15 cellular contexts compared by ENCODE assay signal in genomic region chrX:107567370-107567769, GRCh38.
DNase-seq lines count a peak whose midpoint lies in the region; ATAC-seq and TF ChIP-seq lines count a peak whose summit lies in the region.
"Had no signal": no experiment of that assay in that cellular context is flagged by ENCODE, and none has a peak within 500 bp of the region (broad histone marks: within the 10 kb centered on the region; RNA-seq: fewer than 3 reads in every experiment).

No MANE protein-coding gene starts in this region.

- no peak overlapping the region for H3K9ac ChIP-seq in smooth muscle cell (ENCODE audit: low read depth)

- no peaks in the 10 kb centered on the region for H3K36me3 Mint-ChIP-seq in T-helper 17 cell (ENCODE audit: low read depth)
- H3K36me3 Mint-ChIP-seq in chondrocyte (ENCODE audit: low read depth): no peaks in the 10 kb centered on the region

- no peak for TF ChIP-seq CTCF in chondrocyte (IDR thresholded peaks at IDR 0.05)
- TF ChIP-seq CTCF in smooth muscle cell (IDR thresholded peaks at IDR 0.05; ENCODE audit: borderline replicate concordance, insufficient read depth, poor library complexity, severe bottlenecking): no peak

- H3K79me2 ChIP-seq in smooth muscle cell (ENCODE audit: low read depth): no peaks in the 10 kb centered on the region

- no peaks in the 10 kb centered on the region for H4K20me1 ChIP-seq in smooth muscle cell (ENCODE audit: low read depth)

- ATAC-seq in T-helper 17 cell (no peak), GM18870 (IDR thresholded peaks at IDR 0.05; ENCODE audit: unreplicated experiment) (no peak), HG02840 (IDR thresholded peaks at IDR 0.05; ENCODE audit: low FRiP score, unreplicated experiment) (no peak)

- H3K9me3 ChIP-seq in T-helper 17 cell (ENCODE audit: control insufficient read depth, low read length, poor library complexity, severe bottlenecking) (no peaks in the 10 kb centered on the region), smooth muscle cell (replicated peaks; ENCODE audit: low read depth) (no peaks in the 10 kb centered on the region)
- H3K9me3 ChIP-seq: SJCRH30 had no signal

- H3K4me1 ChIP-seq in smooth muscle cell (ENCODE audit: low read depth): peaks cover 13% of the 10 kb centered on the region
- H3K4me1 ChIP-seq: SJCRH30 had no signal

- H3K27ac Mint-ChIP-seq in T-helper 17 cell (peak overlapping the region; percentile 54), chondrocyte (ENCODE audit: unreplicated experiment) (peak overlapping the region; percentile 9)

- WGBS in smooth muscle cell (ENCODE audit: low lambda C conversion rate): 22% methylated on average over 2 of the region's 2 CpGs

- H3K27me3 ChIP-seq in smooth muscle cell (ENCODE audit: low read depth): no peaks in the 10 kb centered on the region
- H3K27me3 ChIP-seq: SJCRH30 had no signal

- no peak overlapping the region for H3K4me3 ChIP-seq in smooth muscle cell
- H3K4me3 ChIP-seq: SJCRH30 had no signal

- H3K27me3 Mint-ChIP-seq in T-helper 17 cell (peaks cover 21% of the 10 kb centered on the region), chondrocyte (ENCODE audit: low read depth) (no peaks in the 10 kb centered on the region)

- H3K4me3 Mint-ChIP-seq in T-helper 17 cell (no peak overlapping the region), chondrocyte (ENCODE audit: unreplicated experiment) (no peak overlapping the region)
- H3K4me3 Mint-ChIP-seq: CD8-positive, alpha-beta memory T cell had no signal

- H3K27ac ChIP-seq in smooth muscle cell (ENCODE audit: low read depth): no peak overlapping the region
- H3K27ac ChIP-seq: 22Rv1, SJCRH30 had no signal

- H3K4me1 Mint-ChIP-seq in T-helper 17 cell: peaks cover 2% of the 10 kb centered on the region
- peaks cover 42% of the 10 kb centered on the region for H3K4me1 Mint-ChIP-seq in chondrocyte (ENCODE audit: low read depth)
- H3K4me1 Mint-ChIP-seq: CD8-positive, alpha-beta memory T cell had no signal

- no peak overlapping the region for H2AFZ ChIP-seq in smooth muscle cell (ENCODE audit: low read depth)

- H3K36me3 ChIP-seq in smooth muscle cell (ENCODE audit: low read depth): no peaks in the 10 kb centered on the region
- H3K36me3 ChIP-seq: SJCRH30 had no signal

- DNase-seq in DMS 273 (lab: John Stamatoyannopoulos, UW; ENCODE audit: unreplicated experiment) (peak; percentile 7), DMS 273 treated with DMSO at 0.1 percent for 48 hours (lab: John Stamatoyannopoulos, UW) (no peak), T-helper 17 cell (no peak), chondrocyte (ENCODE audit: low spot score) (no peak), smooth muscle cell (lab: John Stamatoyannopoulos, UW; ENCODE audit: unreplicated experiment) (no peak), NCI-H748 (lab: John Stamatoyannopoulos, UW; ENCODE audit: unreplicated experiment) (no peak)
- DNase-seq: CD8-positive, alpha-beta memory T cell; HCEC 1CT; KG1; NCI-H1048; NCI-H146; SJCRH30 had no signal

- H3K4me2 ChIP-seq in smooth muscle cell: no peak overlapping the region

- peaks cover 3% of the 10 kb centered on the region for H3F3A ChIP-seq in smooth muscle cell (ENCODE audit: low read depth)

- H3K9me3 Mint-ChIP-seq in chondrocyte (ENCODE audit: low read depth): peaks cover 13% of the 10 kb centered on the region
- H3K9me3 Mint-ChIP-seq: CD8-positive, alpha-beta memory T cell had no signal
